8 cellular contexts compared by ENCODE assay signal in genomic region chr11:95089620-95090542, GRCh38. TPM values are rescaled to one million over a fixed set of nuclear protein-coding genes. Genes with fewer than 3 reads are reported as not detected.
DNase-seq lines count a peak whose midpoint lies in the region; ATAC-seq, FAIRE-seq and TF ChIP-seq lines count a peak whose summit lies in the region.

Gene ENDOD1, plus strand, starts transcription at chr11:95089846. Its CDS starts 82 bp downstream, at chr11:95089928.

- peaks cover 24% of the 10 kb centered on the region for H3K4me1 ChIP-seq in A549

- peak; percentile 92 to 95 for ATAC-seq in A549
- ATAC-seq in GM18508 (IDR thresholded peaks at IDR 0.05; ENCODE audit: insufficient read depth, unreplicated experiment): peak; percentile 76
- ATAC-seq in HG02973 (IDR thresholded peaks at IDR 0.05; ENCODE audit: unreplicated experiment): peak; percentile 90

- POLR2A ChIA-PET in A549 (lab: Yijun Ruan, JAX): interaction anchor here (1.0 to 2.2 kb wide), 3 partner anchors 14 to 22 kb away, joined by 5 to 29 read pairs (median 6); partner anchors contain the start of gene SRSF8

- peak within 1 kb of the TSS; percentile 84 to 96 for H3K27ac ChIP-seq in A549

- H3K4me3 ChIP-seq in A549: peak within 1 kb of the TSS; percentile 80

- H3K4me3 Mint-ChIP-seq in chondrocyte (ENCODE audit: unreplicated experiment): peak within 1 kb of the TSS; percentile 95

- H3K9me3 Mint-ChIP-seq in chondrocyte (ENCODE audit: low read depth): no peaks in the 10 kb centered on the region

- no peak for TF ChIP-seq EP300 in A549 (IDR thresholded peaks at IDR 0.05)

- CTCF ChIA-PET in A549 (lab: Yijun Ruan, JAX): interaction anchor here (0.6 to 2.5 kb wide), 9 partner anchors 13 to 684 kb away, joined by 3 to 7 read pairs (median 5); partner anchors contain the start of gene SRSF8

- no peaks in the 10 kb centered on the region for H3K27me3 Mint-ChIP-seq in chondrocyte (ENCODE audit: low read depth)

- no peak for TF ChIP-seq RAD21 in A549 (conservative IDR thresholded peaks at IDR 0.05 in 1 of 2, IDR thresholded peaks at IDR 0.05 in 1 of 2)

- DNase-seq in A549 (ENCODE audit: low read depth in 1 of 2, low spot score in 1 of 2): peak; percentile 45 to 75
- peak; percentile 65 for DNase-seq in NCI-H2196 treated with DMSO at 0.1 percent for 48 hours (lab: John Stamatoyannopoulos, UW; ENCODE audit: unreplicated experiment)
- DNase-seq in activated CD4-positive, CD25-positive, alpha-beta regulatory T cell treated with anti-CD3 and anti-CD28 coated beads, Interleukin-2, amount 50 U/mL, for 16 hours (ENCODE audit: low read depth, low spot score): peak; percentile 66
- DNase-seq in chondrocyte (ENCODE audit: low spot score): peak; percentile 95
- DNase-seq in kidney tubule cell (ENCODE audit: low spot score): peak; percentile 88
- DNase-seq in stimulated activated CD4-positive, alpha-beta T cell treated with anti-CD3 and anti-CD28 coated beads, Interleukin-1b, Interleukin-23, amount 100 ng/mL, for 24 hours (ENCODE audit: low read depth in 4 of 4, low spot score in 1 of 4): peak; percentile 50 to 77 (median 68)

- no peaks in the 10 kb centered on the region for H3K9me3 ChIP-seq in A549

- WGBS in A549 (ENCODE audit: missing lambda C conversion rate): no CpG with 5 or more reads among the region's 106 CpGs

- H3K36me3 Mint-ChIP-seq in chondrocyte (ENCODE audit: low read depth): peaks cover 2% of the 10 kb centered on the region

- H3K4me2 ChIP-seq in A549: peak within 1 kb of the TSS; percentile 84

- no peak for FAIRE-seq in A549 (lab: Jason Lieb, UNC)

- peaks cover 50% of the 10 kb centered on the region for H3K4me1 Mint-ChIP-seq in chondrocyte (ENCODE audit: low read depth)

- no peak for TF ChIP-seq CTCF in A549 (IDR thresholded peaks at IDR 0.05)
- peak; percentile 50 for TF ChIP-seq CTCF in chondrocyte (IDR thresholded peaks at IDR 0.05)

- peak within 1 kb of the TSS; percentile 89 for H3K27ac Mint-ChIP-seq in chondrocyte (ENCODE audit: unreplicated experiment)

- peak; percentile 74 for TF ChIP-seq POLR2A in A549 (IDR thresholded peaks at IDR 0.05; ENCODE audit: low read length)

TF ChIP-seq in A549, 52 proteins besides CTCF, POLR2A, EP300 and RAD21:
- TF ChIP-seq MAX (IDR thresholded peaks at IDR 0.05) (0 out of 2 replicates have a peak, but pooled peaks have one; percentile 19), BCL3 (IDR thresholded peaks at IDR 0.05) (peak; percentile 33; the same call in 1 of the 3 replicates), E2F6 (IDR thresholded peaks at IDR 0.05; ENCODE audit: borderline replicate concordance, low read depth) (0 out of 2 replicates have a peak, but pooled peaks have one; percentile 32), CHD2 (IDR thresholded peaks at IDR 0.05; ENCODE audit: low read length, partially characterized antibody) (no peak), JUN (IDR thresholded peaks at IDR 0.05) (peak in 1 of 2 experiments; percentile 67; a peak in 3 of 5 replicates)

RNA-seq across cellular contexts. Expression of gene ENDOD1, which starts in this region (rescaled TPM):
- 8.1 and 8.3 TPM in 2 replicates for polyA plus RNA-seq in A549 (2011; rRNA removed)
- polyA plus RNA-seq in A549 (2012; cell fraction: cytosol; rRNA removed): 3.3 and 4.0 TPM in 2 replicates
- 2.9 and 3.1 TPM in 2 replicates for polyA plus RNA-seq in A549 (2012; cell fraction: nucleus; rRNA removed)
- polyA plus RNA-seq in A549 (2017; fragmentation: RNase III; extraction: RNeasy Plus Mini Kit Qiagen cat#74134 plus additional on column Dnase treatment): 8.0 to 8.8 TPM (median 8.6 TPM) in 3 replicates
- polyA minus RNA-seq in A549 (2011; rRNA and poly(A)+ RNA removed): 7.4 and 7.6 TPM in 2 replicates
- total RNA-seq in chondrocyte: 48.0 to 71.1 TPM (median 67.9 TPM) in 3 replicates

Comparison
In these comparisons a context has a peak if more than half of its experiments do, and no peak if none do; other contexts are left out.
1. Peak in every context shown above with its lines: DNase-seq, ATAC-seq, H3K4me3 ChIP-seq and H3K27ac ChIP-seq.